Comparison of ENCODE assay signal across 8 cellular contexts in the genomic region with DNA sequence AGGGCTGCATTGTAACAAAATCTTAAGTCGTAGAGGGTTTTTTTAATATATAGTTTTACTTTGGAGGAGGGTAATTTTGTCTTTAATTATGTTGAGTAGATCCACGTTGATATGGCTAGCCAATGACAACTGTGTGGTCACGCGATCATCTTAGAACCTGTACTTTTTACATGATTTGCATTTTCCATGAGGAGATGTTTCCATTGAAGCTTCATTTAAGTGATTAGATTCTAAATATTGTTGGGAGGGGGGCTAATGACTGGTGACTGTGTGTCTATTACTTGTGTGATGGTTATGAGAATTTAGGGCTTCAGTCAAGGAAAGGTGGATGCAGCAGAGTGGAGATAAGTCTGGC. TPM values are rescaled to one million over a fixed set of nuclear protein-coding genes. Genes with fewer than 3 reads are reported as not detected.
DNase-seq lines count a peak whose midpoint lies in the region; ATAC-seq, FAIRE-seq and TF ChIP-seq lines count a peak whose summit lies in the region.
"Not testable (repeated sequence)": the region's sequence is repeated elsewhere in the genome, so short reads cannot be mapped to it uniquely, and the experiment has no call there.

No MANE protein-coding gene starts in this region.

- not testable (repeated sequence) for TF ChIP-seq POLR2A in A549 (IDR thresholded peaks at IDR 0.05; ENCODE audit: low read length); gastrocnemius medialis (IDR thresholded peaks at IDR 0.05)

- H3K9me3 ChIP-seq in A549, gastrocnemius medialis: not testable (repeated sequence)

- intact Hi-C loops in activated CD4-positive, alpha-beta memory T cell treated with anti-CD3 and anti-CD28 coated beads for 36 hours (cut with micrococcal nuclease), result loop anchor here (2.0 to 5.0 kb wide), 3 partner anchors 23 to 405 kb away; partner anchors contain the start of gene HILPDA
- intact Hi-C loops in gastrocnemius medialis (cut with DNase I; ENCODE audit: low total_unique reads), result loop anchor here (2.0 kb wide), 1 partner anchor 405 kb away; no protein-coding TSS in a partner anchor

- peak overlapping the region; percentile 82 for H3K4me2 ChIP-seq in A549

- in situ Hi-C loops in gastrocnemius medialis (cut with MboI; ENCODE audit: low sequenced_read_pairs in 4 of 4), result not testable (repeated sequence)

- not testable (repeated sequence) for H3K27me3 ChIP-seq in bronchial epithelial cell (ENCODE audit: control insufficient read depth, insufficient read depth, low read length); foreskin keratinocyte; gastrocnemius medialis

- not testable (repeated sequence) for H3K9me3 Mint-ChIP-seq in activated CD4-positive, alpha-beta memory T cell treated with anti-CD3 and anti-CD28 coated beads for 36 hours; mesothelial cell of epicardium

- DNase-seq in A549 (ENCODE audit: low read depth in 1 of 2, low spot score in 1 of 2); activated CD4-positive, alpha-beta memory T cell treated with anti-CD3 and anti-CD28 coated beads for 36 hours; bronchial epithelial cell (ENCODE audit: low read depth); foreskin keratinocyte; mesothelial cell of epicardium (ENCODE audit: low spot score in 2 of 2, unreplicated experiment in 2 of 2); gastrocnemius medialis: not testable (repeated sequence)
- DNase-seq in NAMALWA (ENCODE audit: low spot score), result peak; percentile 69

- H3K4me3 ChIP-seq in A549 (peak overlapping the region; percentile 88), bronchial epithelial cell (ENCODE audit: low read depth, low read length) (peak overlapping the region; percentile 77), gastrocnemius medialis (peak overlapping the region; percentile 70 to 99 (median 85))

- not testable (repeated sequence) for H3K27me3 Mint-ChIP-seq in activated CD4-positive, alpha-beta memory T cell treated with anti-CD3 and anti-CD28 coated beads for 36 hours; mesothelial cell of epicardium (ENCODE audit: low read depth)

- not testable (repeated sequence) for TF ChIP-seq RAD21 in A549 (conservative IDR thresholded peaks at IDR 0.05 in 1 of 2, IDR thresholded peaks at IDR 0.05 in 1 of 2)

- H3K27ac Mint-ChIP-seq in activated CD4-positive, alpha-beta memory T cell treated with anti-CD3 and anti-CD28 coated beads for 36 hours, result peak overlapping the region; percentile 91
- peak overlapping the region; percentile 98 for H3K27ac Mint-ChIP-seq in mesothelial cell of epicardium

- not testable (repeated sequence) for H3K36me3 Mint-ChIP-seq in activated CD4-positive, alpha-beta memory T cell treated with anti-CD3 and anti-CD28 coated beads for 36 hours; mesothelial cell of epicardium

- POLR2A ChIA-PET in A549 (lab: Yijun Ruan, JAX); activated CD4-positive, alpha-beta memory T cell treated with anti-CD3 and anti-CD28 coated beads for 36 hours (lab: Charles Lee): not testable (repeated sequence)

- not testable (repeated sequence) for H3K36me3 ChIP-seq in bronchial epithelial cell (ENCODE audit: control insufficient read depth, insufficient read depth, low read length)
- peaks cover 0 to 13% of the 10 kb centered on the region in 2 donors for H3K36me3 ChIP-seq in gastrocnemius medialis

- not testable (repeated sequence) for ATAC-seq in A549, foreskin keratinocyte, gastrocnemius medialis
- ATAC-seq in GM19351 (IDR thresholded peaks at IDR 0.05; ENCODE audit: unreplicated experiment), result peak; percentile 6

- not testable (repeated sequence) for FAIRE-seq in A549 (lab: Jason Lieb, UNC); bronchial epithelial cell (lab: Jason Lieb, UNC)

- H3K27ac ChIP-seq in A549, result peak overlapping the region; percentile 88 to 91
- peak overlapping the region; percentile 79 for H3K27ac ChIP-seq in foreskin keratinocyte
- peak overlapping the region; percentile 87 to 94 (median 90) for H3K27ac ChIP-seq in gastrocnemius medialis

- H3K4me1 ChIP-seq in A549 (peaks cover 17% of the 10 kb centered on the region; the same call in 2 of the 3 replicates), gastrocnemius medialis (peaks cover 11 to 12% of the 10 kb centered on the region in 2 donors)
- not testable (repeated sequence) for H3K4me1 ChIP-seq in foreskin keratinocyte

- peaks cover 31% of the 10 kb centered on the region for H3K4me1 Mint-ChIP-seq in activated CD4-positive, alpha-beta memory T cell treated with anti-CD3 and anti-CD28 coated beads for 36 hours (ENCODE audit: low read depth)
- peaks cover 16% of the 10 kb centered on the region for H3K4me1 Mint-ChIP-seq in mesothelial cell of epicardium

- not testable (repeated sequence) for TF ChIP-seq CTCF in A549 (IDR thresholded peaks at IDR 0.05); bronchial epithelial cell (IDR thresholded peaks at IDR 0.05; ENCODE audit: insufficient read depth, low read length, severe bottlenecking); foreskin keratinocyte (conservative IDR thresholded peaks at IDR 0.05); mesothelial cell of epicardium (IDR thresholded peaks at IDR 0.05; ENCODE audit: unreplicated experiment); gastrocnemius medialis (IDR thresholded peaks at IDR 0.05 in 4 of 5, conservative IDR thresholded peaks at IDR 0.05 in 1 of 5)

- CTCF ChIA-PET in A549 (lab: Yijun Ruan, JAX), result interaction anchor here (1.0 to 1.9 kb wide), 2 partner anchors 18 to 88 kb away, joined by 3 read pairs; no protein-coding TSS in a partner anchor
- CTCF ChIA-PET in activated CD4-positive, alpha-beta memory T cell treated with anti-CD3 and anti-CD28 coated beads for 36 hours (lab: Charles Lee), result not testable (repeated sequence)

- not testable (repeated sequence) for TF ChIP-seq EP300 in A549 (IDR thresholded peaks at IDR 0.05)

- WGBS in A549 (ENCODE audit: missing lambda C conversion rate), result 18% methylated on average over 4 of the region's 4 CpGs

- peak overlapping the region; percentile 91 for H3K4me3 Mint-ChIP-seq in activated CD4-positive, alpha-beta memory T cell treated with anti-CD3 and anti-CD28 coated beads for 36 hours
- H3K4me3 Mint-ChIP-seq in mesothelial cell of epicardium, result peak overlapping the region; percentile 98

RNA-seq across cellular contexts. Expression of gene METTL2B, which starts 0.8 kb away (rescaled TPM):
- polyA plus RNA-seq in A549 (2011; rRNA removed), result 48.8 and 49.1 TPM in 2 replicates
- polyA plus RNA-seq in A549 (2012; cell fraction: cytosol; rRNA removed), result 16.2 and 17.9 TPM in 2 replicates
- 8.1 and 10.5 TPM in 2 replicates for polyA plus RNA-seq in A549 (2012; cell fraction: nucleus; rRNA removed)
- 25.9 to 32.3 TPM (median 28.0 TPM) in 3 replicates for polyA plus RNA-seq in A549 (2017; fragmentation: RNase III; extraction: RNeasy Plus Mini Kit Qiagen cat#74134 plus additional on column Dnase treatment)
- 22.7 and 26.3 TPM in 2 replicates for polyA minus RNA-seq in A549 (2011; rRNA and poly(A)+ RNA removed)
- total RNA-seq in activated CD4-positive, alpha-beta memory T cell treated with anti-CD3 and anti-CD28 coated beads for 36 hours, result 10 to 100 TPM; 42.2 to 42.8 TPM
- 34.2 and 38.3 TPM in 2 replicates for total RNA-seq in bronchial epithelial cell
- total RNA-seq in foreskin keratinocyte, result 38.1 and 38.5 TPM in 2 replicates
- polyA plus RNA-seq in foreskin keratinocyte, result 17.5 and 18.8 TPM in 2 replicates
- total RNA-seq in mesothelial cell of epicardium, result 33.9 to 40.6 TPM (median 39.9 TPM) in 3 replicates
- 10 to 100 TPM; 19.8 to 22.5 (median 20.6) TPM for total RNA-seq in gastrocnemius medialis

RNA-seq across cellular contexts. Expression of gene HILPDA, which starts 21.6 kb away (rescaled TPM):
- polyA plus RNA-seq in A549 (2011; rRNA removed) (94.6 and 179 TPM in 2 replicates), A549 (2017; fragmentation: RNase III; extraction: RNeasy Plus Mini Kit Qiagen cat#74134 plus additional on column Dnase treatment) (22.0 to 24.2 TPM (median 24.2 TPM) in 3 replicates), foreskin keratinocyte (12.5 and 14.8 TPM in 2 replicates)
- 46.7 and 46.9 TPM in 2 replicates for polyA plus RNA-seq in A549 (2012; cell fraction: cytosol; rRNA removed)
- polyA plus RNA-seq in A549 (2012; cell fraction: nucleus; rRNA removed), result 16.5 and 23.0 TPM in 2 replicates
- polyA minus RNA-seq in A549 (2011; rRNA and poly(A)+ RNA removed), result 127 and 199 TPM in 2 replicates
- 10 to 100 TPM; 48.6 to 48.8 TPM for total RNA-seq in activated CD4-positive, alpha-beta memory T cell treated with anti-CD3 and anti-CD28 coated beads for 36 hours
- total RNA-seq in bronchial epithelial cell (41.1 and 70.4 TPM in 2 replicates), foreskin keratinocyte (11.8 and 13.5 TPM in 2 replicates), mesothelial cell of epicardium (25.1 to 27.1 TPM (median 25.6 TPM) in 3 replicates), gastrocnemius medialis (1 to 10 TPM; 1.1 to 4.3 (median 3.2) TPM)
